In the genomic region with DNA sequence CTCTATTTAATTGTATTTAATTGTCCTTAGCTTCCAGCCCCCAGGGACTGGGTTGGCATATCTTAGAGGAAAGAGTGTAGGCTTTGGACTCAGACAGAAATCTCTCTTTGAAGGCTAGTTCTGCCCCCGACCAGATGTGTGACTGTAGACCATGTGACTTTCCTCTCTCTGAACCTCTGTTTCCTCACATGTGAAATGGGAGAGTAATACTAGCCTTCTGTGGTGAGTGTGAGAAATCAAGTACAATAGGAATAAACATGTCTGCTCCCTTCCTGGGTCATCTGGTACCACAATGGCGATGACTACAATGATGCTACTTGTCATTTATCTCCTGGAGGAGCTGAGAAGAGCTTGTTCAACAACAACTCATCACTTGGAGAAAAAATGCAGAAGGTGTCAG, we compare ENCODE assay signal across 19 cellular contexts.
DNase-seq lines count a peak whose midpoint lies in the region; ATAC-seq and TF ChIP-seq lines count a peak whose summit lies in the region.
"Had no signal": no experiment of that assay in that cellular context is flagged by ENCODE, and none has a peak within 500 bp of the region (broad histone marks: within the 10 kb centered on the region; RNA-seq: fewer than 3 reads in every experiment).

No MANE protein-coding gene starts in this region.

- BruUV-seq in A673 (replicated peaks; lab: Mats Ljungman, UMichigan) = no TSS peak

- no peak overlapping the region for H3K27ac ChIP-seq in A673 (ENCODE audit: low read depth, low read length, poor library complexity, severe bottlenecking)
- no peak overlapping the region for H3K27ac ChIP-seq in stomach
- H3K27ac ChIP-seq: C4-2B had no signal

- no peak overlapping the region for H3K4me3 Mint-ChIP-seq in activated T-helper 17 cell treated with anti-CD3 and anti-CD28 coated beads, Interleukin-2, amount 50 U/mL, for 72 hours
- H3K4me3 Mint-ChIP-seq in natural killer cell = peak overlapping the region; percentile 61
- H3K4me3 Mint-ChIP-seq: CD4-positive, alpha-beta T cell; GM23338 had no signal

- H3K36me3 Mint-ChIP-seq in activated T-helper 17 cell treated with anti-CD3 and anti-CD28 coated beads, Interleukin-2, amount 50 U/mL, for 72 hours (ENCODE audit: low read depth) = no peaks in the 10 kb centered on the region
- no peaks in the 10 kb centered on the region for H3K36me3 Mint-ChIP-seq in natural killer cell

- H3K36me3 ChIP-seq in A673 (ENCODE audit: insufficient read depth, low read length, poor library complexity, severe bottlenecking) (no peaks in the 10 kb centered on the region), stomach (no peaks in the 10 kb centered on the region)

- H3K4me3 ChIP-seq in A673 (ENCODE audit: low read depth, low read length, poor library complexity, severe bottlenecking) (no peak overlapping the region), stomach (no peak overlapping the region)
- H3K4me3 ChIP-seq: GM23338 had no signal

- TF ChIP-seq EP300 in stomach (IDR thresholded peaks at IDR 0.05) = no peak

- H3K4me1 ChIP-seq in A673 (ENCODE audit: insufficient read depth, low read length, poor library complexity, severe bottlenecking) (peaks cover 32% of the 10 kb centered on the region), stomach (no peaks in the 10 kb centered on the region)
- H3K4me1 ChIP-seq: Caco-2 had no signal

- TF ChIP-seq POLR2A in stomach (IDR thresholded peaks at IDR 0.05) = no peak

- TF ChIP-seq CTCF in A673 (conservative IDR thresholded peaks at IDR 0.05; ENCODE audit: low read depth, low read length) (no peak), natural killer cell (IDR thresholded peaks at IDR 0.05) (no peak), stomach (IDR thresholded peaks at IDR 0.05) (no peak)

- POLR2A ChIA-PET in A673 (lab: Charles Lee; ENCODE audit: low non-redundant PET) = no interaction called here

- CTCF ChIA-PET in A673 (lab: Charles Lee) = no interaction called here

- no peaks in the 10 kb centered on the region for H3K4me1 Mint-ChIP-seq in activated T-helper 17 cell treated with anti-CD3 and anti-CD28 coated beads, Interleukin-2, amount 50 U/mL, for 72 hours
- peaks cover 67 to 89% of the 10 kb centered on the region in 2 donors for H3K4me1 Mint-ChIP-seq in natural killer cell

- H3K27me3 ChIP-seq in A673 (replicated peaks; ENCODE audit: insufficient read depth, low read depth, low read length, poor library complexity) = no peaks in the 10 kb centered on the region
- no peaks in the 10 kb centered on the region for H3K27me3 ChIP-seq in stomach

- intact Hi-C loops in A673 (cut with micrococcal nuclease; ENCODE audit: unreplicated experiment) = no loop called here
- intact Hi-C loops in natural killer cell (cut with micrococcal nuclease) = loop anchor here (5.0 kb wide), 2 partner anchors 35 to 50 kb away; no protein-coding TSS in a partner anchor
- intact Hi-C loops in stomach (cut with DNase I; ENCODE audit: low total_unique reads) = no loop called here

- peak; percentile 12 for ATAC-seq in activated T-helper 17 cell treated with anti-CD3 and anti-CD28 coated beads, Interleukin-2, amount 50 U/mL, for 72 hours (replicated peaks)
- peak; percentile 37 to 40 (median 38) for ATAC-seq in natural killer cell
- ATAC-seq: GM23338 had no signal

- peak; percentile 61 for DNase-seq in NCI-H510A treated with DMSO at 0.1 percent for 48 hours (lab: John Stamatoyannopoulos, UW)
- no peak for DNase-seq in NCI-H510A (lab: John Stamatoyannopoulos, UW)
- DNase-seq in A673 (ENCODE audit: low spot score) = peak; percentile 22
- no peak for DNase-seq in natural killer cell
- DNase-seq in A172 (ENCODE audit: low spot score) = no peak
- no peak for DNase-seq in stomach
- no peak for DNase-seq in AG08396 (ENCODE audit: low spot score)
- DNase-seq: 8988T; ACHN; AML-193; Caco-2; CD4-positive, alpha-beta T cell; DMS153; DMS79; GF-D8; HCEC 1CT had no signal

- no peaks in the 10 kb centered on the region for H3K9me3 ChIP-seq in A673 (ENCODE audit: low read depth, low read length, poor library complexity, severe bottlenecking)
- no peaks in the 10 kb centered on the region for H3K9me3 ChIP-seq in stomach
- H3K9me3 ChIP-seq: Caco-2 had no signal

- H3K27ac Mint-ChIP-seq in activated T-helper 17 cell treated with anti-CD3 and anti-CD28 coated beads, Interleukin-2, amount 50 U/mL, for 72 hours = no peak overlapping the region
- H3K27ac Mint-ChIP-seq in natural killer cell = peak overlapping the region; percentile 90 to 95
- H3K27ac Mint-ChIP-seq: CD4-positive, alpha-beta T cell; GM23338 had no signal

- 43 to 80% (median 77%) methylated on average over 2 of the region's 2 CpGs for WGBS in stomach, 5 donors

- H3K9me3 Mint-ChIP-seq in activated T-helper 17 cell treated with anti-CD3 and anti-CD28 coated beads, Interleukin-2, amount 50 U/mL, for 72 hours = no peaks in the 10 kb centered on the region
- no peaks in the 10 kb centered on the region for H3K9me3 Mint-ChIP-seq in natural killer cell
- H3K9me3 Mint-ChIP-seq: CD4-positive, alpha-beta T cell; GM23338 had no signal

- H3K27me3 Mint-ChIP-seq in activated T-helper 17 cell treated with anti-CD3 and anti-CD28 coated beads, Interleukin-2, amount 50 U/mL, for 72 hours = peaks cover 5% of the 10 kb centered on the region
- no peaks in the 10 kb centered on the region for H3K27me3 Mint-ChIP-seq in natural killer cell (ENCODE audit: low read depth in 2 of 2)
- H3K27me3 Mint-ChIP-seq: CD4-positive, alpha-beta T cell had no signal

Comparison
In these comparisons a context has a peak if more than half of its experiments do, and no peak if none do; other contexts are left out.
1. DNase-seq: peak in NCI-H510A treated with DMSO at 0.1 percent for 48 hours (single experiment) and A673 (single experiment); none in NCI-H510A (single experiment), natural killer cell (single experiment), A172 (single experiment), stomach (single experiment) and AG08396 (single experiment).